In the genomic region with DNA sequence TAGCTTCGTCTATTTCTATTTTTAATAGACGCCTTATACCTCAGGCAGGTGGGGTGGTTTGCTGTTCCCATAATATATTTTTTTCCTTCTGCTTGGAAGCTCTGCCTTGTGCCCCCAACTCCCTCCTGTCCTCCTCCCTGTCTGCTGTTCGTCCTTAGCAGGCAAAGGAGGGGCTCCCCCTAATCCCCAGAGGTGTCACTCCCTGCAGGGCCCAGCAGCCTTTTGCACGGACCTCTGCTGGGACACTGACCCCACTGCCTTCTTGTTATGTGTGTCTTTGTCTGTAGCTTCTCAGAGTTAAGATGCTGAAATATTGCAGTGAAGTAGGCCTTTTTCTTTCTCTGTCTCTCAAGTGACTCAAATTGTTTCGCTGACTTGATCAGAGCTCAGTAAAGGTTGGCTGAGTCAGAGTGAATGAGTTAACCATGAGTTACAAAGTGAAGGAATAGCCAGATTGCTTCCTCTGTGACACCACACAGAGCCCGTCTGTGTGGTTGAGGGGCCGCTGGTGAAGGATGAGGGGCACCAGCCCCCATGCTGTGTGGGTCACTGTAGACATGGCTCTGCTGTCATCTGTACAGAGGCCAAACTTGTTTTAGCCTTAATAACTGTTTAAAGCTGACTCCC, we compare ENCODE assay signal across 9 cellular contexts. TPM values are rescaled to one million over a fixed set of nuclear protein-coding genes. Genes with fewer than 3 reads are reported as not detected.
DNase-seq lines count a peak whose midpoint lies in the region; ATAC-seq, FAIRE-seq and TF ChIP-seq lines count a peak whose summit lies in the region.
"Had no signal": no experiment of that assay in that cellular context is flagged by ENCODE, and none has a peak within 500 bp of the region (broad histone marks: within the 10 kb centered on the region; RNA-seq: fewer than 3 reads in every experiment).

No MANE protein-coding gene starts in this region.

- no peak overlapping the region for H3K4me3 ChIP-seq in aorta (ENCODE audit: low read length in 2 of 2)
- no peak overlapping the region for H3K4me3 ChIP-seq in effector memory CD4-positive, alpha-beta T cell (ENCODE audit: insufficient read depth, low read depth, low read length, poor library complexity, severe bottlenecking)
- H3K4me3 ChIP-seq: upper lobe of left lung had no signal

- no peaks in the 10 kb centered on the region for H3K9me3 ChIP-seq in aorta (ENCODE audit: control insufficient read depth, low read length)
- no peaks in the 10 kb centered on the region for H3K9me3 ChIP-seq in effector memory CD4-positive, alpha-beta T cell (ENCODE audit: control insufficient read depth, low read length)
- H3K9me3 ChIP-seq: upper lobe of left lung had no signal

- H3K27ac Mint-ChIP-seq in activated T-cell treated with anti-CD3 and anti-CD28 coated beads, Interleukin-2, amount 50 U/mL, for 72 hours = no peak overlapping the region

- H3K4me1 ChIP-seq in aorta (ENCODE audit: control insufficient read depth in 1 of 2, insufficient read depth in 2 of 2, low read length in 2 of 2) = no peaks in the 10 kb centered on the region
- H3K4me1 ChIP-seq in effector memory CD4-positive, alpha-beta T cell (ENCODE audit: control insufficient read depth, insufficient read depth, low read length, poor library complexity, severe bottlenecking) = no peaks in the 10 kb centered on the region

- no peak for TF ChIP-seq CTCF in D721Med (IDR thresholded peaks at IDR 0.05; ENCODE audit: insufficient read depth, missing control alignments)

- H3K36me3 ChIP-seq in aorta (ENCODE audit: control insufficient read depth in 1 of 2, insufficient read depth in 2 of 2, low read length in 1 of 2) = no peaks in the 10 kb centered on the region
- H3K36me3 ChIP-seq in effector memory CD4-positive, alpha-beta T cell (ENCODE audit: control insufficient read depth, insufficient read depth, low read length) = no peaks in the 10 kb centered on the region
- H3K36me3 ChIP-seq: upper lobe of left lung had no signal

- ATAC-seq in GM18508 (IDR thresholded peaks at IDR 0.05; ENCODE audit: insufficient read depth, unreplicated experiment) (peak; percentile 52), HG02642 (IDR thresholded peaks at IDR 0.05; ENCODE audit: poor library complexity, unreplicated experiment) (peak; percentile 61), aorta (ENCODE audit: low FRiP score) (no peak)
- ATAC-seq in activated T-cell treated with anti-CD3 and anti-CD28 coated beads, Interleukin-2, amount 50 U/mL, for 72 hours (replicated peaks in 1 of 2) = peak; percentile 96 to 98

- peak overlapping the region; percentile 27 to 46 for H3K4me3 Mint-ChIP-seq in activated T-cell treated with anti-CD3 and anti-CD28 coated beads, Interleukin-2, amount 50 U/mL, for 72 hours

- H3K36me3 Mint-ChIP-seq in activated T-cell treated with anti-CD3 and anti-CD28 coated beads, Interleukin-2, amount 50 U/mL, for 72 hours (ENCODE audit: insufficient read depth in 2 of 2) = no peaks in the 10 kb centered on the region

- peak; percentile 27 to 36 for DNase-seq in activated T-cell treated with anti-CD3 and anti-CD28 coated beads, Interleukin-2, amount 50 U/mL, for 72 hours
- DNase-seq in non-pigmented ciliary epithelial cell (ENCODE audit: low read depth) = peak; percentile 45
- DNase-seq in D721Med (ENCODE audit: insufficient read length, low spot score) = no peak
- DNase-seq in aorta = no peak
- no peak for DNase-seq in effector memory CD4-positive, alpha-beta T cell
- no peak for DNase-seq in NCI-H2227 treated with DMSO at 0.1 percent for 48 hours (lab: John Stamatoyannopoulos, UW)
- DNase-seq: upper lobe of left lung had no signal

- H3K27ac ChIP-seq in aorta (ENCODE audit: low read depth in 1 of 2, low read length in 2 of 2) = no peak overlapping the region
- no peak overlapping the region for H3K27ac ChIP-seq in effector memory CD4-positive, alpha-beta T cell (ENCODE audit: insufficient read depth, low read length, poor library complexity, severe bottlenecking)
- H3K27ac ChIP-seq: upper lobe of left lung had no signal

- FAIRE-seq in D721Med (lab: Jason Lieb, UNC) = no peak

- H3K9me3 Mint-ChIP-seq in activated T-cell treated with anti-CD3 and anti-CD28 coated beads, Interleukin-2, amount 50 U/mL, for 72 hours = no peaks in the 10 kb centered on the region

- WGBS in aorta, 2 donors = 90 to 91% methylated on average over 7 of the region's 7 CpGs

- no peaks in the 10 kb centered on the region for H3K27me3 Mint-ChIP-seq in activated T-cell treated with anti-CD3 and anti-CD28 coated beads, Interleukin-2, amount 50 U/mL, for 72 hours (ENCODE audit: low read depth)

- H3K4me1 Mint-ChIP-seq in activated T-cell treated with anti-CD3 and anti-CD28 coated beads, Interleukin-2, amount 50 U/mL, for 72 hours (ENCODE audit: low read depth) = peaks cover 25% of the 10 kb centered on the region

- intact Hi-C loops in aorta (cut with DNase I) = no loop called here

- H3K27me3 ChIP-seq in aorta (ENCODE audit: control insufficient read depth in 1 of 2, insufficient read depth in 2 of 2, low read length in 1 of 2) = no peaks in the 10 kb centered on the region
- H3K27me3 ChIP-seq in effector memory CD4-positive, alpha-beta T cell (replicated peaks; ENCODE audit: control insufficient read depth, insufficient read depth, low read length, poor library complexity, severe bottlenecking) = no peaks in the 10 kb centered on the region
- H3K27me3 ChIP-seq: upper lobe of left lung had no signal

RNA-seq across cellular contexts. Expression of a gene that starts 47.7 kb away (rescaled TPM):
- 10 to 100 TPM; 19.3 to 35.3 TPM for total RNA-seq in activated T-cell treated with anti-CD3 and anti-CD28 coated beads, Interleukin-2, amount 50 U/mL, for 72 hours
- 10 to 100 TPM; 20.3 to 23.8 TPM for total RNA-seq in aorta
- 1 to 10 TPM; 1.5 to 2.0 TPM for polyA plus RNA-seq in aorta

Comparison
In these comparisons a context has a peak if more than half of its experiments do, and no peak if none do; other contexts are left out.
1. DNase-seq: peak in activated T-cell treated with anti-CD3 and anti-CD28 coated beads, Interleukin-2, amount 50 U/mL, for 72 hours (2 of 2) and non-pigmented ciliary epithelial cell (single experiment); none in D721Med (single experiment), aorta (0 of 2), effector memory CD4-positive, alpha-beta T cell (0 of 3) and NCI-H2227 treated with DMSO at 0.1 percent for 48 hours (single experiment).